In the genomic region with DNA sequence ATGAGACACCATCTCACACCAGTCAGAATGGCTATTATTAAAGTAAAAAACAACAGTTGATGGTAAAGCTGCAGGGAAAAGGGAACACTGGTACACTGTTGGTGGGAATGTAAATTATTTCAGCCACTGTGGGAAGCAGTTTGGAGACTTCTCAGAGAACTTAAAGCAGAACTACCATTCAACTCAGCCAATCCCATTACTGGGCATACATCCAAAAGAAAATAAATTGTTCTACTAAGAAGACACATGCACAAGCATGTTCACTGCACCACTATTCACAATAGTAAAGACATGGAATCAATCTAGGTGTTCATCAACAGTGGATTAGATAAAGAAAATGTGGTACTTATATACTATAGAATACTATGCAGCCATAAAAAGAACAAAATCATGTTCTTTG, we compare ENCODE assay signal across 1 cellular context.
TF ChIP-seq lines count a peak whose summit lies in the region.

No MANE protein-coding gene starts in this region.

TF ChIP-seq in WTC11, 78 proteins besides CTCF, POLR2A, EP300 and RAD21 (continued from another document):
- TF ChIP-seq, protein P1, sequence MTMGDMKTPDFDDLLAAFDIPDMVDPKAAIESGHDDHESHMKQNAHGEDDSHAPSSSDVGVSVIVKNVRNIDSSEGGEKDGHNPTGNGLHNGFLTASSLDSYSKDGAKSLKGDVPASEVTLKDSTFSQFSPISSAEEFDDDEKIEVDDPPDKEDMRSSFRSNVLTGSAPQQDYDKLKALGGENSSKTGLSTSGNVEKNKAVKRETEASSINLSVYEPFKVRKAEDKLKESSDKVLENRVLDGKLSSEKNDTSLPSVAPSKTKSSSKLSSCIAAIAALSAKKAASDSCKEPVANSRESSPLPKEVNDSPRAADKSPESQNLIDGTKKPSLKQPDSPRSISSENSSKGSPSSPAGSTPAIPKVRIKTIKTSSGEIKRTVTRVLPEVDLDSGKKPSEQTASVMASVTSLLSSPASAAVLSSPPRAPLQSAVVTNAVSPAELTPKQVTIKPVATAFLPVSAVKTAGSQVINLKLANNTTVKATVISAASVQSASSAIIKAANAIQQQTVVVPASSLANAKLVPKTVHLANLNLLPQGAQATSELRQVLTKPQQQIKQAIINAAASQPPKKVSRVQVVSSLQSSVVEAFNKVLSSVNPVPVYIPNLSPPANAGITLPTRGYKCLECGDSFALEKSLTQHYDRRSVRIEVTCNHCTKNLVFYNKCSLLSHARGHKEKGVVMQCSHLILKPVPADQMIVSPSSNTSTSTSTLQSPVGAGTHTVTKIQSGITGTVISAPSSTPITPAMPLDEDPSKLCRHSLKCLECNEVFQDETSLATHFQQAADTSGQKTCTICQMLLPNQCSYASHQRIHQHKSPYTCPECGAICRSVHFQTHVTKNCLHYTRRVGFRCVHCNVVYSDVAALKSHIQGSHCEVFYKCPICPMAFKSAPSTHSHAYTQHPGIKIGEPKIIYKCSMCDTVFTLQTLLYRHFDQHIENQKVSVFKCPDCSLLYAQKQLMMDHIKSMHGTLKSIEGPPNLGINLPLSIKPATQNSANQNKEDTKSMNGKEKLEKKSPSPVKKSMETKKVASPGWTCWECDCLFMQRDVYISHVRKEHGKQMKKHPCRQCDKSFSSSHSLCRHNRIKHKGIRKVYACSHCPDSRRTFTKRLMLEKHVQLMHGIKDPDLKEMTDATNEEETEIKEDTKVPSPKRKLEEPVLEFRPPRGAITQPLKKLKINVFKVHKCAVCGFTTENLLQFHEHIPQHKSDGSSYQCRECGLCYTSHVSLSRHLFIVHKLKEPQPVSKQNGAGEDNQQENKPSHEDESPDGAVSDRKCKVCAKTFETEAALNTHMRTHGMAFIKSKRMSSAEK (CRISPR knock-in tag; IDR thresholded peaks at IDR 0.05; ENCODE audit: borderline replicate concordance), result no peak
- TF ChIP-seq, protein P2, sequence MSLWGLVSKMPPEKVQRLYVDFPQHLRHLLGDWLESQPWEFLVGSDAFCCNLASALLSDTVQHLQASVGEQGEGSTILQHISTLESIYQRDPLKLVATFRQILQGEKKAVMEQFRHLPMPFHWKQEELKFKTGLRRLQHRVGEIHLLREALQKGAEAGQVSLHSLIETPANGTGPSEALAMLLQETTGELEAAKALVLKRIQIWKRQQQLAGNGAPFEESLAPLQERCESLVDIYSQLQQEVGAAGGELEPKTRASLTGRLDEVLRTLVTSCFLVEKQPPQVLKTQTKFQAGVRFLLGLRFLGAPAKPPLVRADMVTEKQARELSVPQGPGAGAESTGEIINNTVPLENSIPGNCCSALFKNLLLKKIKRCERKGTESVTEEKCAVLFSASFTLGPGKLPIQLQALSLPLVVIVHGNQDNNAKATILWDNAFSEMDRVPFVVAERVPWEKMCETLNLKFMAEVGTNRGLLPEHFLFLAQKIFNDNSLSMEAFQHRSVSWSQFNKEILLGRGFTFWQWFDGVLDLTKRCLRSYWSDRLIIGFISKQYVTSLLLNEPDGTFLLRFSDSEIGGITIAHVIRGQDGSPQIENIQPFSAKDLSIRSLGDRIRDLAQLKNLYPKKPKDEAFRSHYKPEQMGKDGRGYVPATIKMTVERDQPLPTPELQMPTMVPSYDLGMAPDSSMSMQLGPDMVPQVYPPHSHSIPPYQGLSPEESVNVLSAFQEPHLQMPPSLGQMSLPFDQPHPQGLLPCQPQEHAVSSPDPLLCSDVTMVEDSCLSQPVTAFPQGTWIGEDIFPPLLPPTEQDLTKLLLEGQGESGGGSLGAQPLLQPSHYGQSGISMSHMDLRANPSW (CRISPR knock-in tag; conservative IDR thresholded peaks at IDR 0.05; ENCODE audit: low read depth), result no peak
- TF ChIP-seq TEAD1 (CRISPR knock-in tag; IDR thresholded peaks at IDR 0.05) (no peak), JAZF1 (CRISPR knock-in tag; IDR thresholded peaks at IDR 0.05) (no peak), FOXP1 (CRISPR knock-in tag; IDR thresholded peaks at IDR 0.05; ENCODE audit: borderline replicate concordance) (no peak), ZNF423 (CRISPR knock-in tag; IDR thresholded peaks at IDR 0.05) (no peak), ZNF263 (CRISPR knock-in tag; IDR thresholded peaks at IDR 0.05; ENCODE audit: low read depth) (no peak), E2F5 (CRISPR knock-in tag; IDR thresholded peaks at IDR 0.05) (no peak), SMAD3 (CRISPR knock-in tag; IDR thresholded peaks at IDR 0.05; ENCODE audit: borderline replicate concordance) (no peak), SP1 (CRISPR knock-in tag; conservative IDR thresholded peaks at IDR 0.05) (no peak), ELF4 (CRISPR knock-in tag; IDR thresholded peaks at IDR 0.05; ENCODE audit: low read depth) (no peak)
